1 cellular context compared by ENCODE assay signal in the genomic region with DNA sequence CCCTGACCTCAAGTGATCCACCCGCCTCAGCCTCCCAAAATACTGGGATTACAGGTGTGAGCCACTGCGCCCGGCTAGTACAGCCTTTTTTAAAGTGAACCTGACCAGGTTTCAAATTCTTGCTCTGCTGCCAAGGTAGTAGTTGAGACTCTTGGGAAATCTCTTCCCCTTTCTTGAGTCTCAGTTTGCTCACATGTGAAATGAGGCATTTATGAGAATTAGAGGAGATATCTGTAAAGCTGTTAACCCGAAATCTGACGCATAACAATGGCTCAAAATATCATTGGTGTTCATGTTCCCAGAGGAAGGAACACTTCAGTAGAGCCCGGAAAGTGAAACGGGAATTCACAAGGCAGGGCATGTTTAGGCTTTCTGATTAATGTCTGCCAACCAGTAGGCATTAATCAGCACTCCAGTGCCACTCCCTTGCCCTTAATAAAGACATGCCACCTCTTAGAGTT.
TF ChIP-seq lines count a peak whose summit lies in the region.

No MANE protein-coding gene starts in this region.

TF ChIP-seq in GM12878, 131 proteins besides CTCF, POLR2A, EP300 and RAD21:
- TF ChIP-seq SPI1 (IDR thresholded peaks at IDR 0.05; ENCODE audit: borderline replicate concordance, insufficient read depth, low read depth, low read length) (peak; percentile 29; the same call in 1 of the 2 replicates), IKZF2 (IDR thresholded peaks at IDR 0.05) (peak in 1 of 2 experiments; percentile 15; a peak in 1 of 4 replicates), MTA2 (IDR thresholded peaks at IDR 0.05; ENCODE audit: low read depth) (no peak)
